ENCODE assay signal across 24 cellular contexts in the genomic region with DNA sequence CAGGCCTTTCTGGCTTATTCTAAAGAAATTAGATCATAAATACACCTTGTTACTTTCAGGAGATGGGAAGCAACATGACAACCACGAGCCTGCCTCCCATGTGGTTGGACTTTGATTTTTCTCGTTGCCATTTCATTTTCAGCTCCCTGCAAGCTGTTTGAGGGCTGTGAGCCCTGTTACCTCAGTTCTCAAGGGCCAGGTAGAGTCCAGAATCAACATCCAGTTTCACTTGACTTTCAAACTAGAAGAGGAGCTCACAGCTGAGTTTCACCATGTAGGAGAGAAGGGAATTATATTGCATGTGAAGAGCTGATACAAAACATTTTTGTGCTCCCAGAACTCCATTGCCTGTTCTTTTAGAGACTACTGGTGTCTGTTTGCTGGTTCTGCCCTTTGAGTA.
"Had no signal": no experiment of that assay in that cellular context is flagged by ENCODE, and none has a peak within 500 bp of the region (broad histone marks: within the 10 kb centered on the region; RNA-seq: fewer than 3 reads in every experiment).

No MANE protein-coding gene starts in this region.

- H3K27ac ChIP-seq: body of pancreas, colonic mucosa, epithelial cell of prostate, VCaP had no signal

- H3K36me3 ChIP-seq: colonic mucosa had no signal

- H3K4me3 ChIP-seq: body of pancreas, colonic mucosa had no signal

- DNase-seq: activated CD4-positive, alpha-beta memory T cell treated with anti-CD3 and anti-CD28 coated beads, Interleukin-2, amount 10 ng/mL, durations not matched to agents 7 days and 5 days; activated CD4-positive, alpha-beta T cell treated with anti-CD3 and anti-CD28 coated beads for 1 hour; activated CD4-positive, alpha-beta T cell treated with anti-CD3 and anti-CD28 coated beads for 4 hours; activated CD4-positive, alpha-beta T cell treated with anti-CD3 and anti-CD28 coated beads, Interleukin-2, amount 10 ng/mL, durations not matched to agents 7 days and 5 days; activated CD4-positive, alpha-beta T cell treated with anti-CD3 and anti-CD28 coated beads, Interleukin-2, amount 50 U/mL, for 4 hours; activated CD8-positive, alpha-beta memory T cell treated with anti-CD3 and anti-CD28 coated beads, Interleukin-2, amount 50 U/mL, for 48 hours; activated gamma-delta T cell; activated naive CD4-positive, alpha-beta T cell; activated naive CD4-positive, alpha-beta T cell treated with anti-CD3 and anti-CD28 coated beads, Interleukin-2, amount 10 ng/mL, durations not matched to agents 7 days and 5 days; activated T-cell treated with anti-CD3 and anti-CD28 coated beads for 4 hours; activated T-cell treated with anti-CD3 and anti-CD28 coated beads, Interleukin-2, amount 50 U/mL, for 24 hours; activated T-cell treated with anti-CD3 and anti-CD28 coated beads, Interleukin-2, amount 50 U/mL, for 72 hours; amygdala; aorta; body of pancreas; central memory CD4-positive, alpha-beta T cell; cerebellar nuclear complex; colonic mucosa; effector CD8-positive, alpha-beta T cell; foreskin fibroblast; T-helper 2 cell had no signal

- ATAC-seq: activated T-cell treated with anti-CD3 and anti-CD28 coated beads, Interleukin-2, amount 50 U/mL, for 72 hours; body of pancreas; WTC11 had no signal

- H3K27me3 ChIP-seq: body of pancreas, colonic mucosa had no signal

- H3K4me1 ChIP-seq: body of pancreas, colonic mucosa had no signal

- H3K9me3 ChIP-seq: body of pancreas, colonic mucosa had no signal
